In genomic region chr5:131259326-131259725, GRCh38 we compare ENCODE assay signal across 19 cellular contexts. TPM values are rescaled to one million over a fixed set of nuclear protein-coding genes. Genes with fewer than 3 reads are reported as not detected.
DNase-seq lines count a peak whose midpoint lies in the region; ATAC-seq and TF ChIP-seq lines count a peak whose summit lies in the region.
"Had no signal": no experiment of that assay in that cellular context is flagged by ENCODE, and none has a peak within 500 bp of the region (broad histone marks: within the 10 kb centered on the region; RNA-seq: fewer than 3 reads in every experiment).

No MANE protein-coding gene starts in this region.

- no peak for TF ChIP-seq CTCF in heart right ventricle (IDR thresholded peaks at IDR 0.05)

- no peaks in the 10 kb centered on the region for H3K27me3 Mint-ChIP-seq in CD8-positive, alpha-beta memory T cell
- no peaks in the 10 kb centered on the region for H3K27me3 Mint-ChIP-seq in activated naive CD8-positive, alpha-beta T cell treated with anti-CD3 and anti-CD28 coated beads for 36 hours
- no peaks in the 10 kb centered on the region for H3K27me3 Mint-ChIP-seq in naive thymus-derived CD8-positive, alpha-beta T cell
- H3K27me3 Mint-ChIP-seq: type B pancreatic cell had no signal

- peak overlapping the region in 7 of 8 donors; percentile 71 to 95 (median 84) for H3K27ac Mint-ChIP-seq in CD8-positive, alpha-beta memory T cell
- peak overlapping the region; percentile 87 for H3K27ac Mint-ChIP-seq in activated naive CD8-positive, alpha-beta T cell treated with anti-CD3 and anti-CD28 coated beads for 36 hours
- H3K27ac Mint-ChIP-seq in naive thymus-derived CD8-positive, alpha-beta T cell: peak overlapping the region in 9 of 10 donors; percentile 45 to 98 (median 82)
- H3K27ac Mint-ChIP-seq: HFFc6 had no signal

- no peaks in the 10 kb centered on the region for H3K9me3 ChIP-seq in CD8-positive, alpha-beta memory T cell (ENCODE audit: low read length)
- H3K9me3 ChIP-seq in heart right ventricle: peaks cover 0 to 4% (median 0%) of the 10 kb centered on the region in 11 donors
- H3K9me3 ChIP-seq: left ventricle myocardium inferior had no signal

- H3K4me1 Mint-ChIP-seq in CD8-positive, alpha-beta memory T cell: peaks cover 65 to 82% (median 81%) of the 10 kb centered on the region in 3 donors
- peaks cover 67% of the 10 kb centered on the region for H3K4me1 Mint-ChIP-seq in activated naive CD8-positive, alpha-beta T cell treated with anti-CD3 and anti-CD28 coated beads for 36 hours
- peaks cover 25 to 82% (median 69%) of the 10 kb centered on the region in 4 donors for H3K4me1 Mint-ChIP-seq in naive thymus-derived CD8-positive, alpha-beta T cell

- intact Hi-C loops in heart right ventricle (cut with DNase I): no loop called here

- H3K36me3 ChIP-seq in CD8-positive, alpha-beta memory T cell (ENCODE audit: insufficient read depth, low read length): peaks cover 7% of the 10 kb centered on the region
- H3K36me3 ChIP-seq in heart right ventricle: no peaks in the 10 kb centered on the region
- H3K36me3 ChIP-seq: left ventricle myocardium inferior had no signal

- H3K27me3 ChIP-seq in CD8-positive, alpha-beta memory T cell (ENCODE audit: insufficient read depth, low read length, poor library complexity, severe bottlenecking): no peaks in the 10 kb centered on the region
- H3K27me3 ChIP-seq in heart right ventricle: no peaks in the 10 kb centered on the region

- CTCF ChIA-PET in CD8-positive, alpha-beta memory T cell (lab: Charles Lee): interaction anchor here (2.6 kb wide), 1 partner anchor 123 kb away, joined by 13 read pairs; no protein-coding TSS in a partner anchor

- POLR2A ChIA-PET in CD8-positive, alpha-beta memory T cell (lab: Charles Lee): interaction anchor here (0.5 to 1.1 kb wide), 3 partner anchors 21 to 101 kb away, joined by 3 to 5 read pairs (median 3); no protein-coding TSS in a partner anchor
- POLR2A ChIA-PET in naive thymus-derived CD8-positive, alpha-beta T cell (lab: Charles Lee): interaction anchor here (0.6 to 2.7 kb wide), 8 partner anchors 10 to 508 kb away, joined by 3 to 6 read pairs (median 4); partner anchors contain the start of gene HINT1

- H3K9me3 Mint-ChIP-seq in CD8-positive, alpha-beta memory T cell: no peaks in the 10 kb centered on the region
- H3K9me3 Mint-ChIP-seq in activated naive CD8-positive, alpha-beta T cell treated with anti-CD3 and anti-CD28 coated beads for 36 hours: no peaks in the 10 kb centered on the region
- no peaks in the 10 kb centered on the region for H3K9me3 Mint-ChIP-seq in naive thymus-derived CD8-positive, alpha-beta T cell
- H3K9me3 Mint-ChIP-seq: HFFc6, type B pancreatic cell had no signal

- ATAC-seq in naive thymus-derived CD8-positive, alpha-beta T cell: no peak
- ATAC-seq in heart right ventricle: no peak
- ATAC-seq: Panc1 had no signal

- no peak overlapping the region for H3K27ac ChIP-seq in CD8-positive, alpha-beta memory T cell (ENCODE audit: low read depth, low read length)
- H3K27ac ChIP-seq in heart right ventricle: no peak overlapping the region
- H3K27ac ChIP-seq: left ventricle myocardium inferior had no signal

- H3K4me3 ChIP-seq in CD8-positive, alpha-beta memory T cell (ENCODE audit: low read length): no peak overlapping the region
- H3K4me3 ChIP-seq in heart right ventricle: no peak overlapping the region
- H3K4me3 ChIP-seq: left ventricle myocardium inferior, skin epidermis had no signal

- no peak for DNase-seq in CD8-positive, alpha-beta memory T cell
- DNase-seq in LHCN-M2 (ENCODE audit: low read depth) (peak; percentile 34), T1000 (lab: John Stamatoyannopoulos, UW) (no peak), heart right ventricle (no peak), NCI-H1048 (lab: John Stamatoyannopoulos, UW) (no peak)
- no peak for DNase-seq in activated naive CD8-positive, alpha-beta T cell treated with anti-CD3 and anti-CD28 coated beads for 36 hours
- no peak for DNase-seq in naive thymus-derived CD8-positive, alpha-beta T cell
- DNase-seq: activated CD4-positive, CD25-positive, alpha-beta regulatory T cell; activated T-cell treated with anti-CD3 and anti-CD28 coated beads for 4 hours; amygdala; DMS53; HFFc6; left ventricle myocardium inferior; MV-4-11; NCI-H2081 treated with DMSO at 0.1 percent for 48 hours; NCI-H526 treated with DMSO at 0.1 percent for 48 hours had no signal

- peaks cover 66% of the 10 kb centered on the region for H3K4me1 ChIP-seq in CD8-positive, alpha-beta memory T cell (ENCODE audit: insufficient read depth, low read length)
- peaks cover 0 to 65% (median 7%) of the 10 kb centered on the region in 9 donors for H3K4me1 ChIP-seq in heart right ventricle

- H3K4me3 Mint-ChIP-seq in CD8-positive, alpha-beta memory T cell: peak overlapping the region in 6 of 7 donors; percentile 9 to 85 (median 82)
- peak overlapping the region; percentile 43 for H3K4me3 Mint-ChIP-seq in activated naive CD8-positive, alpha-beta T cell treated with anti-CD3 and anti-CD28 coated beads for 36 hours
- peak overlapping the region in 8 of 10 donors; percentile 17 to 80 (median 48) for H3K4me3 Mint-ChIP-seq in naive thymus-derived CD8-positive, alpha-beta T cell
- H3K4me3 Mint-ChIP-seq: HFFc6, type B pancreatic cell had no signal

- H3K36me3 Mint-ChIP-seq in CD8-positive, alpha-beta memory T cell: peaks cover 3 to 55% (median 7%) of the 10 kb centered on the region in 3 donors
- peaks cover 34% of the 10 kb centered on the region for H3K36me3 Mint-ChIP-seq in activated naive CD8-positive, alpha-beta T cell treated with anti-CD3 and anti-CD28 coated beads for 36 hours
- H3K36me3 Mint-ChIP-seq in naive thymus-derived CD8-positive, alpha-beta T cell: peaks cover 0 to 24% (median 11%) of the 10 kb centered on the region in 3 donors
- H3K36me3 Mint-ChIP-seq: type B pancreatic cell had no signal

RNA-seq across cellular contexts. Expression of gene CDC42SE2, which starts 4.5 kb away (rescaled TPM):
- 100 to 1,000 TPM; 125 to 131 TPM for total RNA-seq in CD8-positive, alpha-beta memory T cell
- 460 TPM for polyA plus RNA-seq in CD8-positive, alpha-beta memory T cell
- total RNA-seq in LHCN-M2 (2014; rRNA removed) (38.5 and 46.8 TPM in 2 replicates), heart right ventricle (10 to 100 TPM in 9 of 10 donors, 1 to 10 TPM in 1; 9.3 to 25.8 (median 11.4) TPM)
- 7.2 TPM for polyA plus RNA-seq in LHCN-M2 (2012)
- total RNA-seq in activated naive CD8-positive, alpha-beta T cell treated with anti-CD3 and anti-CD28 coated beads for 36 hours: 100 to 1,000 TPM; 112 to 116 TPM
- total RNA-seq in naive thymus-derived CD8-positive, alpha-beta T cell: 100 to 1,000 TPM; 313 to 326 TPM
- 100 to 1,000 TPM; 423 to 544 (median 480) TPM for polyA plus RNA-seq in naive thymus-derived CD8-positive, alpha-beta T cell
- polyA plus RNA-seq in heart right ventricle: 1 to 10 TPM; 5.4 to 7.8 TPM
